ENCODE assay signal across 24 cellular contexts in the genomic region with DNA sequence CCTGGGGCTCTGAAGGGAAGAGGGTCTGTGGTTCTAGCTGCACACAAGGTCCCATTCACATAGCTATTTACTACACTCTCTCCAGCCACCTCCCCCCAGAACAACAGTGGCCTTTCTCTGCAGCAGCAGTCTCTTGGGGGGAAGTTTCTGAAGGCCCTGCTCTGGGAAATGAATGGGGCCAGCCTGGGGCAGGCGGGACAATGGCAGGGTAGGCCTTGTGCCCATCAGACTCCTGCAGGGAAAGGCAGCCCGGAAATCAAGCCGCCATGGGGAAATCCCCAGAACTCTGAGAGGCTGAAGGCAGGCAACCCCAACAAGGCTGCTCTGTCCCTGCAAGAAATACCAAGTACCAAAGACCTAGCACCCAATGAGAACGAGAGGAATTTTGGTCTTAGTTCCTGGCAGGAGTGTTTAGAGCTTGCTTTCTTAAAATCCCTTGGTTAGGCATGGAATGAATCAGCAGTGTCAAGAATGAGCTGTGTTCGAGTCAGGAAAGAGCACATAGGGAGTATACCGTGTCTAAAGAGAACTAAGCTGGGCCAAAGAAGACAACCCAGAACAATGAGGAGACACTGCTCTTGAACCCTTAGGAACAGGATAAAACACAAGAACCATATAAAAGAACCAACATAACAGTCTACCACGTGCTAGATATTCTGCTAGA. TPM values are rescaled to one million over a fixed set of nuclear protein-coding genes. Genes with fewer than 3 reads are reported as not detected.
DNase-seq lines count a peak whose midpoint lies in the region; ATAC-seq, FAIRE-seq and TF ChIP-seq lines count a peak whose summit lies in the region.
"Had no signal": no experiment of that assay in that cellular context is flagged by ENCODE, and none has a peak within 500 bp of the region (broad histone marks: within the 10 kb centered on the region; RNA-seq: fewer than 3 reads in every experiment).

No MANE protein-coding gene starts in this region.

- peak; percentile 20 for ATAC-seq in activated naive CD8-positive, alpha-beta T cell treated with anti-CD3 and anti-CD28 coated beads, Interleukin-2, amount 50 U/mL, for 24 hours
- ATAC-seq in upper lobe of left lung (ENCODE audit: low FRiP score in 2 of 2) = no peak
- no peak for ATAC-seq in GM21515 (IDR thresholded peaks at IDR 0.05; ENCODE audit: unreplicated experiment)
- ATAC-seq: activated CD8-positive, alpha-beta T cell treated with anti-CD3 and anti-CD28 coated beads, Interleukin-2, amount 10 ng/mL, durations not matched to agents 7 days and 5 days; activated T-helper 17 cell treated with anti-CD3 and anti-CD28 coated beads, Interleukin-2, amount 50 U/mL, for 72 hours; natural killer cell had no signal

- WGBS in upper lobe of left lung, 2 donors = 75 to 85% methylated on average over 4 to 7 of the region's 7 CpGs

- TF ChIP-seq CTCF in bronchial epithelial cell (IDR thresholded peaks at IDR 0.05; ENCODE audit: insufficient read depth, low read length, severe bottlenecking) (no peak), upper lobe of left lung (IDR thresholded peaks at IDR 0.05) (no peak)

- no peak overlapping the region for H3K4me3 Mint-ChIP-seq in activated naive CD8-positive, alpha-beta T cell treated with anti-CD3 and anti-CD28 coated beads, Interleukin-2, amount 50 U/mL, for 24 hours
- H3K4me3 Mint-ChIP-seq in activated naive CD8-positive, alpha-beta T cell treated with anti-CD3 and anti-CD28 coated beads for 36 hours = no peak overlapping the region
- H3K4me3 Mint-ChIP-seq: activated CD8-positive, alpha-beta T cell treated with anti-CD3 and anti-CD28 coated beads, Interleukin-2, amount 10 ng/mL, durations not matched to agents 7 days and 5 days; activated T-helper 17 cell treated with anti-CD3 and anti-CD28 coated beads, Interleukin-2, amount 50 U/mL, for 72 hours; CD4-positive, alpha-beta memory T cell; H9; natural killer cell had no signal

- H3K4me3 ChIP-seq in bronchial epithelial cell (ENCODE audit: low read depth, low read length) (no peak overlapping the region), iPS-18a (ENCODE audit: low read length) (no peak overlapping the region), upper lobe of left lung (no peak overlapping the region)
- H3K4me3 ChIP-seq: coronary artery, lung, PC-9 had no signal

- no peaks in the 10 kb centered on the region for H3K36me3 Mint-ChIP-seq in activated naive CD8-positive, alpha-beta T cell treated with anti-CD3 and anti-CD28 coated beads, Interleukin-2, amount 50 U/mL, for 24 hours (ENCODE audit: low read depth)
- no peaks in the 10 kb centered on the region for H3K36me3 Mint-ChIP-seq in activated naive CD8-positive, alpha-beta T cell treated with anti-CD3 and anti-CD28 coated beads for 36 hours
- H3K36me3 Mint-ChIP-seq: CD4-positive, alpha-beta memory T cell; natural killer cell had no signal

- no peak for TF ChIP-seq EP300 in upper lobe of left lung (IDR thresholded peaks at IDR 0.05)

- TF ChIP-seq POLR2A in upper lobe of left lung (IDR thresholded peaks at IDR 0.05) = no peak

- no peaks in the 10 kb centered on the region for H3K9me3 ChIP-seq in iPS-18a (ENCODE audit: control insufficient read depth, low read depth, low read length)
- H3K9me3 ChIP-seq in upper lobe of left lung = no peaks in the 10 kb centered on the region

- no peaks in the 10 kb centered on the region for H3K4me1 Mint-ChIP-seq in activated naive CD8-positive, alpha-beta T cell treated with anti-CD3 and anti-CD28 coated beads, Interleukin-2, amount 50 U/mL, for 24 hours
- H3K4me1 Mint-ChIP-seq in activated naive CD8-positive, alpha-beta T cell treated with anti-CD3 and anti-CD28 coated beads for 36 hours = no peaks in the 10 kb centered on the region
- H3K4me1 Mint-ChIP-seq: activated T-helper 17 cell treated with anti-CD3 and anti-CD28 coated beads, Interleukin-2, amount 50 U/mL, for 72 hours; CD4-positive, alpha-beta memory T cell; natural killer cell had no signal

- H3K4me1 ChIP-seq in iPS-18a (ENCODE audit: control insufficient read depth, low read depth, low read length) (peaks cover 14% of the 10 kb centered on the region), upper lobe of left lung (peaks cover 0 to 8% (median 1%) of the 10 kb centered on the region in 4 donors)

- H3K27ac ChIP-seq in iPS-18a (ENCODE audit: low read length) (peak overlapping the region; percentile 17), substantia nigra (ENCODE audit: low read depth, low read length, poor library complexity, severe bottlenecking) (peak overlapping the region; percentile 26), upper lobe of left lung (no peak overlapping the region)
- H3K27ac ChIP-seq: 22Rv1, coronary artery, PC-9 had no signal

- peaks cover 22% of the 10 kb centered on the region for H3K27me3 Mint-ChIP-seq in activated naive CD8-positive, alpha-beta T cell treated with anti-CD3 and anti-CD28 coated beads, Interleukin-2, amount 50 U/mL, for 24 hours
- H3K27me3 Mint-ChIP-seq in activated naive CD8-positive, alpha-beta T cell treated with anti-CD3 and anti-CD28 coated beads for 36 hours = peaks cover 19% of the 10 kb centered on the region

- H3K9me3 Mint-ChIP-seq in activated naive CD8-positive, alpha-beta T cell treated with anti-CD3 and anti-CD28 coated beads, Interleukin-2, amount 50 U/mL, for 24 hours = no peaks in the 10 kb centered on the region
- H3K9me3 Mint-ChIP-seq in activated naive CD8-positive, alpha-beta T cell treated with anti-CD3 and anti-CD28 coated beads for 36 hours = no peaks in the 10 kb centered on the region
- H3K9me3 Mint-ChIP-seq: activated T-helper 17 cell treated with anti-CD3 and anti-CD28 coated beads, Interleukin-2, amount 50 U/mL, for 72 hours; H9; natural killer cell had no signal

- no peak overlapping the region for H3K9ac ChIP-seq in iPS-18a (ENCODE audit: low read length)

- no peaks in the 10 kb centered on the region for H3K27me3 ChIP-seq in bronchial epithelial cell (ENCODE audit: control insufficient read depth, insufficient read depth, low read length)
- no peaks in the 10 kb centered on the region for H3K27me3 ChIP-seq in iPS-18a (ENCODE audit: control insufficient read depth, insufficient read depth, low read length)
- no peaks in the 10 kb centered on the region for H3K27me3 ChIP-seq in upper lobe of left lung

- H3K36me3 ChIP-seq in bronchial epithelial cell (ENCODE audit: control insufficient read depth, insufficient read depth, low read length) (no peaks in the 10 kb centered on the region), iPS-18a (ENCODE audit: control insufficient read depth, low read depth, low read length) (no peaks in the 10 kb centered on the region), upper lobe of left lung (no peaks in the 10 kb centered on the region)

- no peak overlapping the region for H3K27ac Mint-ChIP-seq in activated naive CD8-positive, alpha-beta T cell treated with anti-CD3 and anti-CD28 coated beads, Interleukin-2, amount 50 U/mL, for 24 hours
- no peak overlapping the region for H3K27ac Mint-ChIP-seq in activated naive CD8-positive, alpha-beta T cell treated with anti-CD3 and anti-CD28 coated beads for 36 hours
- H3K27ac Mint-ChIP-seq: activated CD8-positive, alpha-beta T cell treated with anti-CD3 and anti-CD28 coated beads, Interleukin-2, amount 10 ng/mL, durations not matched to agents 7 days and 5 days; activated T-helper 17 cell treated with anti-CD3 and anti-CD28 coated beads, Interleukin-2, amount 50 U/mL, for 72 hours; CD4-positive, alpha-beta memory T cell; natural killer cell had no signal

- no peak for FAIRE-seq in bronchial epithelial cell (lab: Jason Lieb, UNC)
- FAIRE-seq: HTR-8/SVneo had no signal

- DNase-seq in activated naive CD8-positive, alpha-beta T cell treated with anti-CD3 and anti-CD28 coated beads, Interleukin-2, amount 50 U/mL, for 24 hours = no peak
- DNase-seq in activated naive CD8-positive, alpha-beta T cell treated with anti-CD3 and anti-CD28 coated beads for 36 hours = no peak
- peak; percentile 59 for DNase-seq in bronchial epithelial cell (ENCODE audit: low read depth)
- DNase-seq in substantia nigra (lab: John Stamatoyannopoulos, UW) = peak in 41 of 49 donors; percentile 8 to 80 (median 51)
- no peak for DNase-seq in NK-92 (lab: John Stamatoyannopoulos, UW; ENCODE audit: unreplicated experiment)
- DNase-seq in upper lobe of left lung = no peak
- DNase-seq: activated CD8-positive, alpha-beta T cell treated with anti-CD3 and anti-CD28 coated beads, Interleukin-2, amount 10 ng/mL, durations not matched to agents 7 days and 5 days; aorta; CD4-positive, alpha-beta memory T cell; DND-41; H9; natural killer cell; NCI-H2081; NCI-H524; PC-9; retina; stimulated activated CD4-positive, alpha-beta T cell treated with anti-CD3 and anti-CD28 coated beads, Interleukin-1b, Interleukin-23, amount 100 ng/mL, for 48 hours had no signal

RNA-seq across cellular contexts. Expression of gene ARHGEF11, which starts 11.3 kb away (rescaled TPM):
- 1 to 10 TPM; 2.8 to 3.3 TPM for total RNA-seq in activated naive CD8-positive, alpha-beta T cell treated with anti-CD3 and anti-CD28 coated beads for 36 hours
- 12.4 and 22.3 TPM in 2 replicates for total RNA-seq in bronchial epithelial cell
- 100 to 1,000 TPM in 1 of 6 donors, 10 to 100 TPM in 5; 39.2 to 170 (median 50.9) TPM for total RNA-seq in upper lobe of left lung

Comparison
In these comparisons a context has a peak if more than half of its experiments do, and no peak if none do; other contexts are left out.
1. DNase-seq: peak in bronchial epithelial cell (single experiment) and substantia nigra (41 of 49); none in activated naive CD8-positive, alpha-beta T cell treated with anti-CD3 and anti-CD28 coated beads, Interleukin-2, amount 50 U/mL, for 24 hours (single experiment), activated naive CD8-positive, alpha-beta T cell treated with anti-CD3 and anti-CD28 coated beads for 36 hours (single experiment), NK-92 (single experiment) and upper lobe of left lung (0 of 2).
2. H3K27ac ChIP-seq: peak in iPS-18a (single experiment) and substantia nigra (single experiment); none in upper lobe of left lung (0 of 4).